ENCODE assay signal across 18 cellular contexts in the genomic region with DNA sequence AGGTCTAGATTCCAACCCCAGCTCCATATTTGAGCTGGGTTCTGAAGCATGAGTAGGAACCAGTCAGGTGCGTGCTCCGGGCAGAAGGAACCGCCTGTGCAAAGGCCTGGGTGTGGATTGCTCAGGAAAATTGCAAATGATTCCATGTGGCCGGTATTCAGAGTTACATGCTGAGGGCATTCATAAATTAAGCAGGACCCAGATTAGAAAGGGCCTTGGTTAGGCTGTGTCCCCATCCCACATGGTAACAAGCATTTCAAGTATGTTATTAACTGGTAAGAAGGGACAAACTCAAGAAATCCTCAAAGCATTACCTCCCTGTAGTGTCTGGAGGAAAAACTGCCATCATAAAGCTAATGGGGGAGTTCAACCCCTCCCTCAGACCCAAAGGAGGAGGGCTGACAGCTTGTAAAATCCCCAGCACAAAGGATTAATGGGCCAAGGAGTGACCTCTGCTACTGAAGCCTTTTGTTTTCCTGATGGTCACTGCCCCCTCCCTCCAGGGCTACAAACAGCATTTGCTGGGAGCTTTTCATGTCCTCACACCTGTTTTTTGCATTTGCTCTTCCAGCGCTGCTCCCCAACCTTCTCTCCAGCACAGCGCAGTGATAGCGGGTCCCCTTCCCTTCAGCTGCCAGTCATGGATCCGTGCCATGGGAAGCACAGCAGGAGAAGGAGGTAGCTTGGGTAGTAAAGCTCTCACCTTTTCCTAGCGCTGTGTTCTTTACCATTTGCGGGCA.
A peak's percentile ranks its signal among the peaks of the same experiment; 100 is the strongest.
DNase-seq lines count a peak whose midpoint lies in the region; ATAC-seq and TF ChIP-seq lines count a peak whose summit lies in the region.
"Had no signal": no experiment of that assay in that cellular context is flagged by ENCODE, and none has a peak within 500 bp of the region (broad histone marks: within the 10 kb centered on the region; RNA-seq: fewer than 3 reads in every experiment).

No MANE protein-coding gene starts in this region.

- H3K36me3 ChIP-seq in ectodermal cell (ENCODE audit: control insufficient read depth, insufficient read depth, low read length) (no peaks in the 10 kb centered on the region), stomach (no peaks in the 10 kb centered on the region)

- H3K27ac ChIP-seq in ectodermal cell (ENCODE audit: insufficient read depth, low read depth, low read length, poor library complexity, severe bottlenecking) (peak overlapping the region; percentile 67), stomach (no peak overlapping the region)

- no peak for TF ChIP-seq POLR2A in stomach (IDR thresholded peaks at IDR 0.05)

- no peak for TF ChIP-seq EP300 in stomach (IDR thresholded peaks at IDR 0.05)

- TF ChIP-seq CTCF in nephron progenitor cell (IDR thresholded peaks at IDR 0.05) (no peak), stomach (IDR thresholded peaks at IDR 0.05) (no peak), CD14-positive monocyte (IDR thresholded peaks at IDR 0.05) (no peak)

- ATAC-seq in HG03432 (IDR thresholded peaks at IDR 0.05; ENCODE audit: unreplicated experiment): no peak
- ATAC-seq: HCT116, K562, Panc1, Right ventricle myocardium inferior had no signal

- no peaks in the 10 kb centered on the region for H3K9me3 ChIP-seq in ectodermal cell (ENCODE audit: control insufficient read depth, low read length)
- peaks cover 0 to 2% (median 0%) of the 10 kb centered on the region in 4 donors for H3K9me3 ChIP-seq in stomach
- H3K9me3 ChIP-seq: SK-N-SH had no signal

- intact Hi-C loops in stomach (cut with DNase I; ENCODE audit: low total_unique reads) (no loop called here), CD14-positive monocyte (cut with micrococcal nuclease) (no loop called here)

- 64 to 65% methylated on average over 10 of the region's 10 CpGs for WGBS in ectodermal cell, 2 experiments
- 61 to 73% (median 70%) methylated on average over 10 of the region's 10 CpGs for WGBS in stomach, 5 donors

- no peak overlapping the region for H3K4me3 ChIP-seq in ectodermal cell (ENCODE audit: insufficient read depth, low read depth, low read length)
- H3K4me3 ChIP-seq in stomach: no peak overlapping the region
- H3K4me3 ChIP-seq: K562 had no signal

- H3K27me3 ChIP-seq in ectodermal cell (ENCODE audit: control insufficient read depth, insufficient read depth, low read length, poor library complexity, severe bottlenecking): no peaks in the 10 kb centered on the region
- peaks cover 0 to 43% (median 6%) of the 10 kb centered on the region in 3 donors for H3K27me3 ChIP-seq in stomach

- no peaks in the 10 kb centered on the region for H3K36me3 Mint-ChIP-seq in nephron progenitor cell (ENCODE audit: low read depth)
- no peaks in the 10 kb centered on the region for H3K36me3 Mint-ChIP-seq in CD14-positive monocyte

- peaks cover 35% of the 10 kb centered on the region for H3K4me1 ChIP-seq in ectodermal cell (ENCODE audit: control insufficient read depth, insufficient read depth, low read length)
- no peaks in the 10 kb centered on the region for H3K4me1 ChIP-seq in stomach

- no peaks in the 10 kb centered on the region for H3K27me3 Mint-ChIP-seq in nephron progenitor cell (ENCODE audit: low read depth, poor library complexity)
- H3K27me3 Mint-ChIP-seq in CD14-positive monocyte (ENCODE audit: low read depth in 3 of 3): peaks cover 6 to 8% (median 7%) of the 10 kb centered on the region in 3 donors

- DNase-seq in NCI-H748 (lab: John Stamatoyannopoulos, UW; ENCODE audit: unreplicated experiment) (peak; percentile 7), NCI-H748 treated with DMSO at 0.1 percent for 48 hours (lab: John Stamatoyannopoulos, UW) (no peak), nephron progenitor cell (peak; percentile 72), stomach (no peak), CD14-positive monocyte (ENCODE audit: low spot score) (no peak)
- DNase-seq in activated CD8-positive, alpha-beta memory T cell treated with anti-CD3 and anti-CD28 coated beads for 24 hours: no peak
- DNase-seq: C1 segment of cervical spinal cord, NCI-H1436 treated with DMSO at 0.1 percent for 48 hours, NCI-H2029 treated with DMSO at 0.1 percent for 48 hours, NCI-H2171 treated with DMSO at 0.1 percent for 48 hours, NCI-H510A treated with DMSO at 0.1 percent for 48 hours, SK-N-SH had no signal

- H3K27ac Mint-ChIP-seq in nephron progenitor cell (peak overlapping the region; percentile 51), CD14-positive monocyte (no peak overlapping the region)

- H3K4me1 Mint-ChIP-seq in nephron progenitor cell (peaks cover 84% of the 10 kb centered on the region), CD14-positive monocyte (no peaks in the 10 kb centered on the region)

- H3K4me3 Mint-ChIP-seq in nephron progenitor cell (peak overlapping the region; percentile 47), CD14-positive monocyte (no peak overlapping the region)

- H3K9me3 Mint-ChIP-seq in nephron progenitor cell (peaks cover 7% of the 10 kb centered on the region), CD14-positive monocyte (peaks cover 0 to 6% (median 3%) of the 10 kb centered on the region in 7 donors)

Comparison
In these comparisons a context has a peak if more than half of its experiments do, and no peak if none do; other contexts are left out.
1. DNase-seq: peak in NCI-H748 (single experiment) and nephron progenitor cell (single experiment); none in NCI-H748 treated with DMSO at 0.1 percent for 48 hours (single experiment), stomach (single experiment), activated CD8-positive, alpha-beta memory T cell treated with anti-CD3 and anti-CD28 coated beads for 24 hours (single experiment) and CD14-positive monocyte (single experiment).